ENCODE assay signal across 1 cellular context in genomic region chr13:33746867-33747266, GRCh38.
TF ChIP-seq lines count a peak whose summit lies in the region.

No MANE protein-coding gene starts in this region.

TF ChIP-seq in HEK293, 187 proteins besides CTCF, POLR2A, EP300 and RAD21:
- TF ChIP-seq REST (tag by site-specific recombination; IDR thresholded peaks at IDR 0.05) (0 out of 2 replicates have a peak, but pooled peaks have one; percentile 26), ZNF311 (tag by site-specific recombination; IDR thresholded peaks at IDR 0.05; ENCODE audit: borderline replicate concordance) (no peak), ZNF148 (tag by site-specific recombination; IDR thresholded peaks at IDR 0.05; ENCODE audit: borderline replicate concordance) (no peak), MZF1 (tag by site-specific recombination; IDR thresholded peaks at IDR 0.05; ENCODE audit: borderline replicate concordance) (peak; percentile 92; the same call in 1 of the 2 replicates), ZNF394 (tag by site-specific recombination; IDR thresholded peaks at IDR 0.05; ENCODE audit: borderline replicate concordance) (peak; percentile 75; the same call in 1 of the 2 replicates), ZFHX2 (tag by site-specific recombination; conservative IDR thresholded peaks at IDR 0.05) (no peak), ZNF140 (tag by site-specific recombination; IDR thresholded peaks at IDR 0.05) (peak; percentile 32; the same call in 1 of the 2 replicates), ZNF133 (tag by site-specific recombination; IDR thresholded peaks at IDR 0.05) (no peak), ZNF426 (tag by site-specific recombination; IDR thresholded peaks at IDR 0.05) (peak; percentile 50), ZNF518A (tag by site-specific recombination; conservative IDR thresholded peaks at IDR 0.05; ENCODE audit: low read depth) (0 out of 2 replicates have a peak, but pooled peaks have one; percentile 27), ZNF555 (tag by site-specific recombination; conservative IDR thresholded peaks at IDR 0.05) (peak; percentile 29)
